Comparison of ENCODE assay signal across 8 cellular contexts in genomic region chr3:107884028-107884427, GRCh38.
"Had no signal": no experiment of that assay in that cellular context is flagged by ENCODE, and none has a peak within 500 bp of the region (broad histone marks: within the 10 kb centered on the region; RNA-seq: fewer than 3 reads in every experiment).

No MANE protein-coding gene starts in this region.

- H3K4me2 ChIP-seq: GM23338 had no signal

- ATAC-seq: GM23338 had no signal

- H3K4me3 Mint-ChIP-seq: GM23338, H9, IgD-negative memory B cell had no signal

- DNase-seq: H9, HCEC 1CT, KG1 had no signal

- FAIRE-seq: H1, H54 had no signal

- H3K27me3 Mint-ChIP-seq: IgD-negative memory B cell had no signal

- H3K4me1 Mint-ChIP-seq: IgD-negative memory B cell had no signal

- H3K4me3 ChIP-seq: GM23338 had no signal

- H3K27ac ChIP-seq: HL-60 had no signal

- H3K27ac Mint-ChIP-seq: GM23338, H9, IgD-negative memory B cell had no signal

- H3K36me3 Mint-ChIP-seq: IgD-negative memory B cell had no signal

- H2AFZ ChIP-seq: GM23338 had no signal
